In genomic region chr15:80996247-80996646, GRCh38 we compare ENCODE assay signal across 9 cellular contexts. TPM values are rescaled to one million over a fixed set of nuclear protein-coding genes. Genes with fewer than 3 reads are reported as not detected.
A peak's percentile ranks its signal among the peaks of the same experiment; 100 is the strongest.
DNase-seq lines count a peak whose midpoint lies in the region; ATAC-seq, FAIRE-seq and TF ChIP-seq lines count a peak whose summit lies in the region.
"Had no signal": no experiment of that assay in that cellular context is flagged by ENCODE, and none has a peak within 500 bp of the region (broad histone marks: within the 10 kb centered on the region; RNA-seq: fewer than 3 reads in every experiment).

No MANE protein-coding gene starts in this region.

- peaks cover 7% of the 10 kb centered on the region for H3K79me2 ChIP-seq in PC-3 (ENCODE audit: low read length)

- H3K4me1 ChIP-seq in A549 (peaks cover 7% of the 10 kb centered on the region), PC-3 (ENCODE audit: insufficient read depth, low read length) (peaks cover 9% of the 10 kb centered on the region)

- intact Hi-C loops in PC-3 (cut with micrococcal nuclease), result no loop called here
- intact Hi-C loops in sciatic nerve (cut with DNase I), result no loop called here

- POLR2A ChIA-PET in A549 (lab: Yijun Ruan, JAX) (no interaction called here), PC-3 (lab: Charles Lee; ENCODE audit: unreplicated experiment) (no interaction called here)

- H3K9ac ChIP-seq in PC-3 (ENCODE audit: low read length), result no peak overlapping the region

- no peaks in the 10 kb centered on the region for H4K20me1 ChIP-seq in PC-3 (ENCODE audit: low read length)

- CTCF ChIA-PET in A549 (lab: Yijun Ruan, JAX) (no interaction called here), PC-3 (lab: Charles Lee) (no interaction called here)

- ATAC-seq in A549 (no peak), PC-3 (no peak), GM21825 (IDR thresholded peaks at IDR 0.05; ENCODE audit: unreplicated experiment) (no peak), HG03432 (IDR thresholded peaks at IDR 0.05; ENCODE audit: unreplicated experiment) (no peak), sciatic nerve (no peak)

- H3K9me3 ChIP-seq in A549 (no peaks in the 10 kb centered on the region), PC-3 (ENCODE audit: low read length) (no peaks in the 10 kb centered on the region)

- H3K27ac ChIP-seq in A549 (no peak overlapping the region), PC-3 (ENCODE audit: low read length) (no peak overlapping the region)

- H2AFZ ChIP-seq in PC-3 (ENCODE audit: low read length), result no peak overlapping the region

- H3K36me3 ChIP-seq in GM06990 (ENCODE audit: control insufficient read depth, insufficient read depth, low read length) (no peaks in the 10 kb centered on the region), PC-3 (ENCODE audit: low read depth, low read length) (no peaks in the 10 kb centered on the region)

- no peak for FAIRE-seq in A549 (lab: Jason Lieb, UNC)

- TF ChIP-seq CTCF in A549 (IDR thresholded peaks at IDR 0.05) (peak; percentile 28), GM06990 (IDR thresholded peaks at IDR 0.05; ENCODE audit: insufficient read depth, low read length, poor library complexity, severe bottlenecking) (peak; percentile 46), PC-3 (conservative IDR thresholded peaks at IDR 0.05; ENCODE audit: low read depth, low read length) (peak; percentile 59), fibroblast of pulmonary artery (IDR thresholded peaks at IDR 0.05; ENCODE audit: low read length, missing control alignments) (peak; percentile 50)

- TF ChIP-seq RAD21 in A549 (conservative IDR thresholded peaks at IDR 0.05 in 1 of 2, IDR thresholded peaks at IDR 0.05 in 1 of 2), result peak in 1 of 2 experiments; percentile 38; a peak in 2 of 5 replicates

- H3K4me3 ChIP-seq in A549 (no peak overlapping the region), GM06990 (replicated peaks; ENCODE audit: low read depth, low read length) (no peak overlapping the region), PC-3 (ENCODE audit: low read length) (no peak overlapping the region), fibroblast of pulmonary artery (replicated peaks; ENCODE audit: low read depth, low read length) (no peak overlapping the region)

- DNase-seq in A549 (ENCODE audit: low read depth in 1 of 2, low spot score in 1 of 2) (peak in 1 of 2 experiments; percentile 58), GM06990 (ENCODE audit: extremely low read depth, insufficient read length) (no peak), PC-3 (peak; percentile 23), fibroblast of pulmonary artery (ENCODE audit: low read depth) (peak; percentile 39), HuH-7 (ENCODE audit: low spot score) (no peak), sciatic nerve (ENCODE audit: low spot score) (no peak)
- DNase-seq: occipital lobe had no signal

- H3K4me2 ChIP-seq in A549 (no peak overlapping the region), PC-3 (ENCODE audit: low read length) (no peak overlapping the region)

- TF ChIP-seq POLR2A in A549 (IDR thresholded peaks at IDR 0.05; ENCODE audit: low read length), result no peak

- H3K27me3 ChIP-seq in GM06990 (replicated peaks; ENCODE audit: control insufficient read depth, insufficient read depth, low read length), result no peaks in the 10 kb centered on the region
- no peaks in the 10 kb centered on the region for H3K27me3 ChIP-seq in PC-3 (ENCODE audit: low read length)

- 87% methylated on average over 1 of the region's 1 CpG for WGBS in A549 (ENCODE audit: missing lambda C conversion rate)

- TF ChIP-seq EP300 in A549 (IDR thresholded peaks at IDR 0.05), result no peak

- no TSS peak for BruUV-seq in PC-3 (replicated peaks; lab: Mats Ljungman, UMichigan)

- no peaks in the 10 kb centered on the region for H3F3A ChIP-seq in PC-3 (ENCODE audit: low read length, unreplicated experiment)

- no peaks in the 10 kb centered on the region for H3K9me2 ChIP-seq in PC-3 (replicated peaks; ENCODE audit: low read length)

TF ChIP-seq in A549, 52 proteins besides CTCF, POLR2A, EP300 and RAD21:
- TF ChIP-seq TP53 (CRISPR knock-in tag; IDR thresholded peaks at IDR 0.05) (no peak), MYC (IDR thresholded peaks at IDR 0.05; ENCODE audit: borderline replicate concordance, low read length) (no peak), FOXS1 (CRISPR knock-in tag; IDR thresholded peaks at IDR 0.05) (no peak), RFX5 (IDR thresholded peaks at IDR 0.05) (no peak), MAX (IDR thresholded peaks at IDR 0.05) (no peak), HDAC2 (IDR thresholded peaks at IDR 0.05) (no peak), REST (IDR thresholded peaks at IDR 0.05) (no peak)

RNA-seq across cellular contexts. Expression of gene TLNRD1, which starts 4.5 kb away (rescaled TPM):
- 5.3 and 6.6 TPM in 2 replicates for polyA plus RNA-seq in A549 (2011; rRNA removed)
- polyA plus RNA-seq in A549 (2012; cell fraction: cytosol; rRNA removed), result 12.3 and 20.7 TPM in 2 replicates
- polyA plus RNA-seq in A549 (2012; cell fraction: nucleus; rRNA removed), result 12.4 and 22.3 TPM in 2 replicates
- 7.0 to 7.2 TPM (median 7.0 TPM) in 3 replicates for polyA plus RNA-seq in A549 (2017; fragmentation: RNase III; extraction: RNeasy Plus Mini Kit Qiagen cat#74134 plus additional on column Dnase treatment)
- polyA minus RNA-seq in A549 (2011; rRNA and poly(A)+ RNA removed), result 5.7 and 8.4 TPM in 2 replicates
- 17.8 and 29.9 TPM in 2 replicates for total RNA-seq in PC-3 (2014; rRNA removed)
- 14.0 TPM for total RNA-seq in sciatic nerve

RNA-seq across cellular contexts. Expression of gene MESD, which starts 6.6 kb away (rescaled TPM):
- polyA plus RNA-seq in A549 (2011; rRNA removed) (29.6 and 35.6 TPM in 2 replicates), A549 (2017; fragmentation: RNase III; extraction: RNeasy Plus Mini Kit Qiagen cat#74134 plus additional on column Dnase treatment) (39.2 to 41.0 TPM (median 39.4 TPM) in 3 replicates)
- 14.6 and 16.2 TPM in 2 replicates for polyA plus RNA-seq in A549 (2012; cell fraction: cytosol; rRNA removed)
- 8.1 and 10.2 TPM in 2 replicates for polyA plus RNA-seq in A549 (2012; cell fraction: nucleus; rRNA removed)
- polyA minus RNA-seq in A549 (2011; rRNA and poly(A)+ RNA removed), result 11.4 and 11.5 TPM in 2 replicates
- total RNA-seq in PC-3 (2014; rRNA removed) (21.1 and 21.2 TPM in 2 replicates), sciatic nerve (35.3 TPM)

Comparison
In these comparisons a context has a peak if more than half of its experiments do, and no peak if none do; other contexts are left out.
1. DNase-seq: peak in PC-3 (single experiment) and fibroblast of pulmonary artery (single experiment); none in GM06990 (single experiment), HuH-7 (single experiment) and sciatic nerve (single experiment).
2. Peak in every context shown above with its lines, with median percentiles within 50 percentile points of each other: CTCF ChIP-seq.